Comparison of ENCODE assay signal across 29 cellular contexts in the genomic region with DNA sequence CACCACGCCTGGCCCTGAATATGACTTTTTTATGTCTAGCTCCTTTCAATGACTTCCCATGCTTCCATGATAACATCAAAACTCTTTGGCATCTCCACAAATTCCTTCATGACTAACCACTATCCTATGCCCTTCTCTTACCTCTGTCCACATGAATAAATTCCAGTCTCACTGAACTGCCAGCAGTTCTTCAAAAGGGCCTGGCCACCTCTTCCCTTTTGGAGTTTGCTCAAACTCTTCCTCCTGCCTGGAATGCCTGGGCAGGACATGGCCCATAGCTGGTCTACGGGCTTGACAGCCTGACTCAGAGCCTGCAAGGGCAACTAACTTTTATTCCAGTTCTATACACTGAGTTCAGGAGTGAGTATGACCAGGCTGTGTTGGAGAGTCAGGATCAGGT. TPM values are rescaled to one million over a fixed set of nuclear protein-coding genes. Genes with fewer than 3 reads are reported as not detected.
DNase-seq lines count a peak whose midpoint lies in the region; ATAC-seq and TF ChIP-seq lines count a peak whose summit lies in the region.
"Had no signal": no experiment of that assay in that cellular context is flagged by ENCODE, and none has a peak within 500 bp of the region (broad histone marks: within the 10 kb centered on the region; RNA-seq: fewer than 3 reads in every experiment).

No MANE protein-coding gene starts in this region.

- no peak overlapping the region for H3K4me3 Mint-ChIP-seq in MCF 10A (ENCODE audit: unreplicated experiment)
- H3K4me3 Mint-ChIP-seq in activated CD4-positive, alpha-beta memory T cell treated with anti-CD3 and anti-CD28 coated beads for 36 hours: no peak overlapping the region
- H3K4me3 Mint-ChIP-seq: activated CD8-positive, alpha-beta T cell treated with anti-CD3 and anti-CD28 coated beads for 36 hours; activated naive CD4-positive, alpha-beta T cell treated with anti-CD3 and anti-CD28 coated beads, Interleukin-2, amount 10 ng/mL, durations not matched to agents 7 days and 5 days; mesothelial cell of epicardium had no signal

- H3K36me3 Mint-ChIP-seq in MCF 10A (ENCODE audit: insufficient read depth, unreplicated experiment): no peaks in the 10 kb centered on the region
- H3K36me3 Mint-ChIP-seq in activated CD4-positive, alpha-beta memory T cell treated with anti-CD3 and anti-CD28 coated beads for 36 hours: no peaks in the 10 kb centered on the region
- H3K36me3 Mint-ChIP-seq: activated naive CD4-positive, alpha-beta T cell treated with anti-CD3 and anti-CD28 coated beads, Interleukin-2, amount 10 ng/mL, durations not matched to agents 7 days and 5 days; mesothelial cell of epicardium had no signal

- H3K4me1 Mint-ChIP-seq in MCF 10A (ENCODE audit: insufficient read depth, unreplicated experiment): peaks cover 7% of the 10 kb centered on the region
- no peaks in the 10 kb centered on the region for H3K4me1 Mint-ChIP-seq in activated CD4-positive, alpha-beta memory T cell treated with anti-CD3 and anti-CD28 coated beads for 36 hours (ENCODE audit: low read depth)
- H3K4me1 Mint-ChIP-seq: activated naive CD4-positive, alpha-beta T cell treated with anti-CD3 and anti-CD28 coated beads, Interleukin-2, amount 10 ng/mL, durations not matched to agents 7 days and 5 days; mesothelial cell of epicardium had no signal

- H3K9me3 ChIP-seq in MG63 (no peaks in the 10 kb centered on the region), psoas muscle (no peaks in the 10 kb centered on the region), OCI-LY7 (ENCODE audit: low read length) (no peaks in the 10 kb centered on the region)
- H3K9me3 ChIP-seq: breast epithelium, HAP-1, sigmoid colon, tibial nerve had no signal

- WGBS in psoas muscle, 3 donors: 20 to 46% (median 31%) methylated on average over 2 of the region's 2 CpGs

- CTCF ChIA-PET in MCF 10A (lab: Yijun Ruan, JAX) (interaction anchor here (1.3 to 3.4 kb wide), 2 partner anchors 18 to 24 kb away, joined by 7 to 15 read pairs; no protein-coding TSS in a partner anchor), OCI-LY7 (lab: Charles Lee; ENCODE audit: unreplicated experiment) (no interaction called here)
- CTCF ChIA-PET in activated CD4-positive, alpha-beta memory T cell treated with anti-CD3 and anti-CD28 coated beads for 36 hours (lab: Charles Lee): interaction anchor here (1.4 to 1.6 kb wide), 2 partner anchors 23 to 244 kb away, joined by 4 read pairs; no protein-coding TSS in a partner anchor

- peaks cover 3% of the 10 kb centered on the region for H3K27me3 Mint-ChIP-seq in MCF 10A (ENCODE audit: insufficient read depth, unreplicated experiment)
- H3K27me3 Mint-ChIP-seq in activated CD4-positive, alpha-beta memory T cell treated with anti-CD3 and anti-CD28 coated beads for 36 hours: no peaks in the 10 kb centered on the region

- no peaks in the 10 kb centered on the region for H3K4me1 ChIP-seq in psoas muscle
- H3K4me1 ChIP-seq in OCI-LY7 (ENCODE audit: insufficient read depth, low read length, poor library complexity, severe bottlenecking): no peaks in the 10 kb centered on the region
- H3K4me1 ChIP-seq: breast epithelium, HAP-1, tibial nerve had no signal

- H3K4me2 ChIP-seq in OCI-LY7 (ENCODE audit: low read length): no peak overlapping the region

- ATAC-seq in psoas muscle: peak in 3 of 4 donors; percentile 67 to 83 (median 75)
- ATAC-seq: activated CD8-positive, alpha-beta T cell treated with anti-CD3 and anti-CD28 coated beads for 36 hours; HepG2 had no signal

- no peaks in the 10 kb centered on the region for H3K9me2 ChIP-seq in OCI-LY7 (ENCODE audit: insufficient read depth, low read length)

- DNase-seq in EH (ENCODE audit: low read depth): peak; percentile 42
- DNase-seq in MG63: peak; percentile 72
- peak; percentile 41 for DNase-seq in MCF 10A (ENCODE audit: unreplicated experiment)
- no peak for DNase-seq in psoas muscle
- no peak for DNase-seq in nucleus accumbens (lab: John Stamatoyannopoulos, UW)
- DNase-seq in OCI-LY7 (ENCODE audit: low spot score): no peak
- DNase-seq in activated CD4-positive, alpha-beta memory T cell treated with anti-CD3 and anti-CD28 coated beads for 36 hours: no peak
- DNase-seq in NCI-H2171 treated with DMSO at 0.1 percent for 48 hours (lab: John Stamatoyannopoulos, UW): no peak
- DNase-seq: activated CD4-positive, alpha-beta T cell treated with anti-CD3 and anti-CD28 coated beads for 1 hour; activated CD8-positive, alpha-beta memory T cell treated with anti-CD3 and anti-CD28 coated beads, Interleukin-2, amount 50 U/mL, for 48 hours; activated CD8-positive, alpha-beta T cell treated with anti-CD3 and anti-CD28 coated beads for 36 hours; activated naive CD4-positive, alpha-beta T cell treated with anti-CD3 and anti-CD28 coated beads, Interleukin-2, amount 10 ng/mL, durations not matched to agents 7 days and 5 days; amniotic stem cell; C1 segment of cervical spinal cord; DMS153; effector CD8-positive, alpha-beta T cell; Karpas-422; NCI-H1694 treated with DMSO at 0.1 percent for 48 hours; sigmoid colon; stimulated activated CD4-positive, alpha-beta T cell treated with anti-CD3 and anti-CD28 coated beads, Interleukin-4, amount 100 ng/mL, for 1 hour; T-helper 2 cell had no signal

- BruUV-seq in MCF 10A (replicated peaks; lab: Mats Ljungman, UMichigan) (no TSS peak), OCI-LY7 (replicated peaks; lab: Mats Ljungman, UMichigan) (no TSS peak)

- no peak overlapping the region for H2AFZ ChIP-seq in OCI-LY7 (ENCODE audit: low read length)

- H3K4me3 ChIP-seq in MG63 (no peak overlapping the region), psoas muscle (no peak overlapping the region), OCI-LY7 (ENCODE audit: low read depth, low read length, poor library complexity, severe bottlenecking) (no peak overlapping the region)
- H3K4me3 ChIP-seq: breast epithelium, HAP-1, sigmoid colon, tibial nerve had no signal

- no peak overlapping the region for H3K27ac ChIP-seq in psoas muscle
- no peak overlapping the region for H3K27ac ChIP-seq in OCI-LY7 (ENCODE audit: low read depth, low read length, poor library complexity, severe bottlenecking)
- H3K27ac ChIP-seq: breast epithelium, epithelial cell of prostate, sigmoid colon, tibial nerve had no signal

- peak overlapping the region; percentile 63 for H3K27ac Mint-ChIP-seq in MCF 10A (ENCODE audit: low read depth, unreplicated experiment)
- H3K27ac Mint-ChIP-seq in activated CD4-positive, alpha-beta memory T cell treated with anti-CD3 and anti-CD28 coated beads for 36 hours: no peak overlapping the region
- H3K27ac Mint-ChIP-seq: activated CD8-positive, alpha-beta T cell treated with anti-CD3 and anti-CD28 coated beads for 36 hours; activated naive CD4-positive, alpha-beta T cell treated with anti-CD3 and anti-CD28 coated beads, Interleukin-2, amount 10 ng/mL, durations not matched to agents 7 days and 5 days; mesothelial cell of epicardium had no signal

- POLR2A ChIA-PET in MCF 10A (lab: Yijun Ruan, JAX) (interaction anchor here (0.6 to 1.2 kb wide), 4 partner anchors 43 to 252 kb away, joined by 3 to 6 read pairs (median 4); no protein-coding TSS in a partner anchor), OCI-LY7 (lab: Charles Lee) (interaction anchor here (0.9 kb wide), 1 partner anchor 215 kb away, joined by 4 read pairs; no protein-coding TSS in a partner anchor)
- POLR2A ChIA-PET in activated CD4-positive, alpha-beta memory T cell treated with anti-CD3 and anti-CD28 coated beads for 36 hours (lab: Charles Lee): no interaction called here

- no peaks in the 10 kb centered on the region for H3K79me2 ChIP-seq in OCI-LY7 (ENCODE audit: insufficient read depth, low read depth, low read length)

- no peaks in the 10 kb centered on the region for H4K20me1 ChIP-seq in OCI-LY7 (ENCODE audit: insufficient read depth, low read length)

- H3K36me3 ChIP-seq in MG63 (no peaks in the 10 kb centered on the region), psoas muscle (ENCODE audit: insufficient read depth in 1 of 2, low read depth in 1 of 2) (no peaks in the 10 kb centered on the region), OCI-LY7 (ENCODE audit: insufficient read depth, low read length) (no peaks in the 10 kb centered on the region)
- H3K36me3 ChIP-seq: breast epithelium, HAP-1, sigmoid colon, tibial nerve had no signal

- H3K27me3 ChIP-seq in MG63 (no peaks in the 10 kb centered on the region; the same call in 1 of the 2 replicates), psoas muscle (ENCODE audit: insufficient read depth in 3 of 3, low read length in 2 of 3) (no peaks in the 10 kb centered on the region)
- H3K27me3 ChIP-seq: sigmoid colon had no signal

- intact Hi-C loops in MCF 10A (cut with micrococcal nuclease): no loop called here
- intact Hi-C loops in psoas muscle (cut with DNase I): no loop called here
- intact Hi-C loops in OCI-LY7 (cut with micrococcal nuclease; ENCODE audit: unreplicated experiment): no loop called here
- intact Hi-C loops in activated CD4-positive, alpha-beta memory T cell treated with anti-CD3 and anti-CD28 coated beads for 36 hours (cut with micrococcal nuclease): no loop called here

- no peaks in the 10 kb centered on the region for H3K9me3 Mint-ChIP-seq in MCF 10A (ENCODE audit: unreplicated experiment)
- no peaks in the 10 kb centered on the region for H3K9me3 Mint-ChIP-seq in activated CD4-positive, alpha-beta memory T cell treated with anti-CD3 and anti-CD28 coated beads for 36 hours
- H3K9me3 Mint-ChIP-seq: activated CD8-positive, alpha-beta T cell treated with anti-CD3 and anti-CD28 coated beads for 36 hours; activated naive CD4-positive, alpha-beta T cell treated with anti-CD3 and anti-CD28 coated beads, Interleukin-2, amount 10 ng/mL, durations not matched to agents 7 days and 5 days; mesothelial cell of epicardium had no signal

- TF ChIP-seq CTCF in MCF 10A (IDR thresholded peaks at IDR 0.05; ENCODE audit: unreplicated experiment): no peak
- no peak for TF ChIP-seq CTCF in psoas muscle (IDR thresholded peaks at IDR 0.05)
- TF ChIP-seq CTCF in OCI-LY7 (conservative IDR thresholded peaks at IDR 0.05; ENCODE audit: low read length): no peak

RNA-seq across cellular contexts. Expression of a gene that starts 41.8 kb away (rescaled TPM):
- not detected in 2 replicates for total RNA-seq in MG63 (2014; rRNA removed; shearing (Covaris generic); ENCODE audit: low replicate concordance)
- total RNA-seq in MCF 10A (2022) (70.4 and 75.3 TPM in 2 replicates), psoas muscle (100 to 1,000 TPM in 3 of 4 donors, 10 to 100 TPM in 1; 11.7 to 299 (median 183) TPM), OCI-LY7 (2022) (not detected in 2 replicates)
- polyA plus RNA-seq in psoas muscle: 10 to 100 TPM; 12.0 to 89.8 (median 45.2) TPM
- total RNA-seq in OCI-LY7 (2014; rRNA removed; shearing (Covaris generic)): 0.03 TPM in 1 of 2 replicates, not detected in the other
- 1 to 10 TPM; 7.7 to 9.7 TPM for total RNA-seq in activated CD4-positive, alpha-beta memory T cell treated with anti-CD3 and anti-CD28 coated beads for 36 hours
- total RNA-seq: HepG2, mesothelial cell of epicardium, NCI-H460 had no signal
- polyA plus RNA-seq: HepG2 had no signal

RNA-seq across cellular contexts. Expression of a gene that starts 42.8 kb away (rescaled TPM):
- total RNA-seq in MG63 (2014; rRNA removed; shearing (Covaris generic); ENCODE audit: low replicate concordance): not detected in 2 replicates
- not detected in 2 replicates for total RNA-seq in MCF 10A (2022)
- total RNA-seq in psoas muscle: not detected
- 1 to 10 TPM in 1 of 3 donors, under 1 TPM in 1, not detected in 1; 0.03 to 1.4 TPM for polyA plus RNA-seq in psoas muscle
- not detected in 2 replicates for total RNA-seq in OCI-LY7 (2014; rRNA removed; shearing (Covaris generic))
- not detected in 2 replicates for total RNA-seq in OCI-LY7 (2022)
- total RNA-seq in activated CD4-positive, alpha-beta memory T cell treated with anti-CD3 and anti-CD28 coated beads for 36 hours: not detected
- total RNA-seq: activated CD8-positive, alpha-beta T cell treated with anti-CD3 and anti-CD28 coated beads for 36 hours; HepG2; liver; mesothelial cell of epicardium; NCI-H460; tibial nerve had no signal
- polyA plus RNA-seq: HepG2, liver had no signal

Comparison
In these comparisons a context has a peak if more than half of its experiments do, and no peak if none do; other contexts are left out.
1. DNase-seq: peak in EH (single experiment), MG63 (single experiment) and MCF 10A (single experiment); none in psoas muscle (0 of 2), nucleus accumbens (0 of 56), OCI-LY7 (single experiment), activated CD4-positive, alpha-beta memory T cell treated with anti-CD3 and anti-CD28 coated beads for 36 hours (single experiment) and NCI-H2171 treated with DMSO at 0.1 percent for 48 hours (single experiment).